In the genomic region with DNA sequence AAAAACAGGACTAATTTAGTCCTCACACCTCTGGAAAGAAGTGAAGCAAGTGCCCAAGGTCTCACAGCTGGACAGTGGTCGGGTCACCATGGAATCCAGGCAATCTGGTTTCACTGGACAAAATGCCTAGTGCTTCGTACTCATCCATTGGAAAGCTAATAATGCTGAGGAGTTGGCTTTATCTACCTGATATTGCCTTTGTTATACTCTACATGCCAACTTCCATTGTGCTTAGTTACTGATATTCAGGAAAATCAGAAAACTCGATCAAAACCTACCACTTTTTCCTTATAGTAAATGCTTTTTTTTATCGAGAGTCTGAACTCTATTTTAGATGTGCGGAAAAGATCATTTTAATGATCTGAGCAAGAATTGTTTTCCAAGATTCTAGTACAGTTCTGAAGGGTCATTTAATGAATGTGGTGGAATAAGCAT, we compare ENCODE assay signal across 8 cellular contexts.
DNase-seq lines count a peak whose midpoint lies in the region; TF ChIP-seq lines count a peak whose summit lies in the region.

No MANE protein-coding gene starts in this region.

- peak overlapping the region; percentile 92 for H3K4me3 ChIP-seq in iPS-11a (ENCODE audit: low read depth, low read length)

- TF ChIP-seq CTCF in VCaP (conservative IDR thresholded peaks at IDR 0.05), result no peak

- H3K27ac ChIP-seq in VCaP (peak overlapping the region; percentile 73), substantia nigra (ENCODE audit: low read depth, low read length, poor library complexity, severe bottlenecking) (peak overlapping the region; percentile 68)

- DNase-seq in NCI-H526 treated with DMSO at 0.1 percent for 48 hours (lab: John Stamatoyannopoulos, UW) (peak; percentile 66), NCI-H526 (lab: John Stamatoyannopoulos, UW) (no peak), substantia nigra (lab: John Stamatoyannopoulos, UW) (no peak), ACHN (no peak), SKM-1 treated with dmso at 0.1 percent for 144 hours (lab: John Stamatoyannopoulos, UW; ENCODE audit: unreplicated experiment) (no peak)
- no peak for DNase-seq in stimulated activated CD8-positive, alpha-beta memory T cell treated with anti-CD3 and anti-CD28 coated beads, Interleukin-4, amount 100 ng/mL, for 48 hours

- in situ Hi-C loops in ACHN (cut with HindIII; ENCODE audit: low pct_ligation_motif_present, low pct_unique_long_range_greater_than_20kb, low sequenced_read_pairs), result no loop called here
